ENCODE assay signal across 1 cellular context in the genomic region with DNA sequence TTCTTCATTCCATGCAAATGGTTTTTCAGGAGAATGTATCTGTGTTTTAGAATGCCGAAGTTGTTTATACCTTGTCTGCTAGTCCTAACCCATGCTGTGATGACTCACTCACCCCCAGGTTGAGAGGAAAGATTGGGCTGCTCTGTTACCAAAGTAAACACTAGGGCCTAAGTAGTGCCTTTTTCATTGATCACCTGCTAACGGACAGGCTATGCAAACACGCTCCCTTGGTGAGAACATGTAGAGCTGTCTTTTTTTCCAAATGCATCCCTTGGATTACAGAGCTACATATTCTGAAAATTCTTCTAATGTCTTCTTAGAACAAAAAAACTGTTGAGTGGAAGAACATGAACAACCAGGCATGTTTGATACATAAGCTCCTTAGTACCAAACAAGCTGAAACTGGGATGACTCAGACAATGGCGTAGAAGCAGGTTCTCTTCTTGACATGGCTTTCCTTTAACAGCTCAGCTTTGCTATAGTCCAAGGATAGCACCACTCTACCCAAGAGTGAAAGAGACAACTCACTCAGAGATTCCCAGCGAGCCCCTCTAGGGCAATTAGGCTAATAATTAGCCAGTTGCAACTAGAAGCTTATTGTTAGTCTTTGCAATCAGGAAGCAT.
TF ChIP-seq lines count a peak whose summit lies in the region.

No MANE protein-coding gene starts in this region.

TF ChIP-seq in HepG2, 621 proteins besides CTCF, POLR2A, EP300 and RAD21 (continued from another document and continues in another):
- TF ChIP-seq, protein P1, sequence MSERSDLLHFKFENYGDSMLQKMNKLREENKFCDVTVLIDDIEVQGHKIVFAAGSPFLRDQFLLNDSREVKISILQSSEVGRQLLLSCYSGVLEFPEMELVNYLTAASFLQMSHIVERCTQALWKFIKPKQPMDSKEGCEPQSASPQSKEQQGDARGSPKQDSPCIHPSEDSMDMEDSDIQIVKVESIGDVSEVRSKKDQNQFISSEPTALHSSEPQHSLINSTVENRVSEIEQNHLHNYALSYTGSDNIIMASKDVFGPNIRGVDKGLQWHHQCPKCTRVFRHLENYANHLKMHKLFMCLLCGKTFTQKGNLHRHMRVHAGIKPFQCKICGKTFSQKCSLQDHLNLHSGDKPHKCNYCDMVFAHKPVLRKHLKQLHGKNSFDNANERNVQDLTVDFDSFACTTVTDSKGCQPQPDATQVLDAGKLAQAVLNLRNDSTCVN (CRISPR knock-in tag; IDR thresholded peaks at IDR 0.05; ENCODE audit: borderline replicate concordance), result 0 out of 2 replicates have a peak, but pooled peaks have one; percentile 55
- TF ChIP-seq NR3C1 (CRISPR knock-in tag; IDR thresholded peaks at IDR 0.05), result no peak
- TF ChIP-seq, protein P2, sequence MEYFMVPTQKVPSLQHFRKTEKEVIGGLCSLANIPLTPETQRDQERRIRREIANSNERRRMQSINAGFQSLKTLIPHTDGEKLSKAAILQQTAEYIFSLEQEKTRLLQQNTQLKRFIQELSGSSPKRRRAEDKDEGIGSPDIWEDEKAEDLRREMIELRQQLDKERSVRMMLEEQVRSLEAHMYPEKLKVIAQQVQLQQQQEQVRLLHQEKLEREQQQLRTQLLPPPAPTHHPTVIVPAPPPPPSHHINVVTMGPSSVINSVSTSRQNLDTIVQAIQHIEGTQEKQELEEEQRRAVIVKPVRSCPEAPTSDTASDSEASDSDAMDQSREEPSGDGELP (IDR thresholded peaks at IDR 0.05; ENCODE audit: borderline replicate concordance, low read depth), result peak; percentile 94
- TF ChIP-seq, protein P3, sequence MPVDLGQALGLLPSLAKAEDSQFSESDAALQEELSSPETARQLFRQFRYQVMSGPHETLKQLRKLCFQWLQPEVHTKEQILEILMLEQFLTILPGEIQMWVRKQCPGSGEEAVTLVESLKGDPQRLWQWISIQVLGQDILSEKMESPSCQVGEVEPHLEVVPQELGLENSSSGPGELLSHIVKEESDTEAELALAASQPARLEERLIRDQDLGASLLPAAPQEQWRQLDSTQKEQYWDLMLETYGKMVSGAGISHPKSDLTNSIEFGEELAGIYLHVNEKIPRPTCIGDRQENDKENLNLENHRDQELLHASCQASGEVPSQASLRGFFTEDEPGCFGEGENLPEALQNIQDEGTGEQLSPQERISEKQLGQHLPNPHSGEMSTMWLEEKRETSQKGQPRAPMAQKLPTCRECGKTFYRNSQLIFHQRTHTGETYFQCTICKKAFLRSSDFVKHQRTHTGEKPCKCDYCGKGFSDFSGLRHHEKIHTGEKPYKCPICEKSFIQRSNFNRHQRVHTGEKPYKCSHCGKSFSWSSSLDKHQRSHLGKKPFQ (CRISPR knock-in tag; IDR thresholded peaks at IDR 0.05; ENCODE audit: insufficient replicate concordance), result peak; percentile 33
- no peak for TF ChIP-seq GTF3A (CRISPR knock-in tag; conservative IDR thresholded peaks at IDR 0.05)
- TF ChIP-seq RARG (CRISPR knock-in tag; IDR thresholded peaks at IDR 0.05; ENCODE audit: low read depth), result no peak
- 0 out of 2 replicates have a peak, but pooled peaks have one; percentile 24 for TF ChIP-seq BORCS8-MEF2B (CRISPR knock-in tag; IDR thresholded peaks at IDR 0.05)
- peak; percentile 79 for TF ChIP-seq TBX3 (IDR thresholded peaks at IDR 0.05; ENCODE audit: borderline replicate concordance)
- peak; percentile 86; the same call in 1 of the 2 replicates for TF ChIP-seq ZSCAN29 (CRISPR knock-in tag; conservative IDR thresholded peaks at IDR 0.05)
- peak; percentile 79 for TF ChIP-seq JARID2 (CRISPR knock-in tag; IDR thresholded peaks at IDR 0.05; ENCODE audit: insufficient replicate concordance)
- TF ChIP-seq, protein P4, sequence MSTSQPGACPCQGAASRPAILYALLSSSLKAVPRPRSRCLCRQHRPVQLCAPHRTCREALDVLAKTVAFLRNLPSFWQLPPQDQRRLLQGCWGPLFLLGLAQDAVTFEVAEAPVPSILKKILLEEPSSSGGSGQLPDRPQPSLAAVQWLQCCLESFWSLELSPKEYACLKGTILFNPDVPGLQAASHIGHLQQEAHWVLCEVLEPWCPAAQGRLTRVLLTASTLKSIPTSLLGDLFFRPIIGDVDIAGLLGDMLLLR (CRISPR knock-in tag; IDR thresholded peaks at IDR 0.05), result no peak
- TF ChIP-seq XRCC5 (optimal IDR thresholded peaks at IDR 0.05; ENCODE audit: low read length), result peak; percentile 49
- TF ChIP-seq, protein P5, sequence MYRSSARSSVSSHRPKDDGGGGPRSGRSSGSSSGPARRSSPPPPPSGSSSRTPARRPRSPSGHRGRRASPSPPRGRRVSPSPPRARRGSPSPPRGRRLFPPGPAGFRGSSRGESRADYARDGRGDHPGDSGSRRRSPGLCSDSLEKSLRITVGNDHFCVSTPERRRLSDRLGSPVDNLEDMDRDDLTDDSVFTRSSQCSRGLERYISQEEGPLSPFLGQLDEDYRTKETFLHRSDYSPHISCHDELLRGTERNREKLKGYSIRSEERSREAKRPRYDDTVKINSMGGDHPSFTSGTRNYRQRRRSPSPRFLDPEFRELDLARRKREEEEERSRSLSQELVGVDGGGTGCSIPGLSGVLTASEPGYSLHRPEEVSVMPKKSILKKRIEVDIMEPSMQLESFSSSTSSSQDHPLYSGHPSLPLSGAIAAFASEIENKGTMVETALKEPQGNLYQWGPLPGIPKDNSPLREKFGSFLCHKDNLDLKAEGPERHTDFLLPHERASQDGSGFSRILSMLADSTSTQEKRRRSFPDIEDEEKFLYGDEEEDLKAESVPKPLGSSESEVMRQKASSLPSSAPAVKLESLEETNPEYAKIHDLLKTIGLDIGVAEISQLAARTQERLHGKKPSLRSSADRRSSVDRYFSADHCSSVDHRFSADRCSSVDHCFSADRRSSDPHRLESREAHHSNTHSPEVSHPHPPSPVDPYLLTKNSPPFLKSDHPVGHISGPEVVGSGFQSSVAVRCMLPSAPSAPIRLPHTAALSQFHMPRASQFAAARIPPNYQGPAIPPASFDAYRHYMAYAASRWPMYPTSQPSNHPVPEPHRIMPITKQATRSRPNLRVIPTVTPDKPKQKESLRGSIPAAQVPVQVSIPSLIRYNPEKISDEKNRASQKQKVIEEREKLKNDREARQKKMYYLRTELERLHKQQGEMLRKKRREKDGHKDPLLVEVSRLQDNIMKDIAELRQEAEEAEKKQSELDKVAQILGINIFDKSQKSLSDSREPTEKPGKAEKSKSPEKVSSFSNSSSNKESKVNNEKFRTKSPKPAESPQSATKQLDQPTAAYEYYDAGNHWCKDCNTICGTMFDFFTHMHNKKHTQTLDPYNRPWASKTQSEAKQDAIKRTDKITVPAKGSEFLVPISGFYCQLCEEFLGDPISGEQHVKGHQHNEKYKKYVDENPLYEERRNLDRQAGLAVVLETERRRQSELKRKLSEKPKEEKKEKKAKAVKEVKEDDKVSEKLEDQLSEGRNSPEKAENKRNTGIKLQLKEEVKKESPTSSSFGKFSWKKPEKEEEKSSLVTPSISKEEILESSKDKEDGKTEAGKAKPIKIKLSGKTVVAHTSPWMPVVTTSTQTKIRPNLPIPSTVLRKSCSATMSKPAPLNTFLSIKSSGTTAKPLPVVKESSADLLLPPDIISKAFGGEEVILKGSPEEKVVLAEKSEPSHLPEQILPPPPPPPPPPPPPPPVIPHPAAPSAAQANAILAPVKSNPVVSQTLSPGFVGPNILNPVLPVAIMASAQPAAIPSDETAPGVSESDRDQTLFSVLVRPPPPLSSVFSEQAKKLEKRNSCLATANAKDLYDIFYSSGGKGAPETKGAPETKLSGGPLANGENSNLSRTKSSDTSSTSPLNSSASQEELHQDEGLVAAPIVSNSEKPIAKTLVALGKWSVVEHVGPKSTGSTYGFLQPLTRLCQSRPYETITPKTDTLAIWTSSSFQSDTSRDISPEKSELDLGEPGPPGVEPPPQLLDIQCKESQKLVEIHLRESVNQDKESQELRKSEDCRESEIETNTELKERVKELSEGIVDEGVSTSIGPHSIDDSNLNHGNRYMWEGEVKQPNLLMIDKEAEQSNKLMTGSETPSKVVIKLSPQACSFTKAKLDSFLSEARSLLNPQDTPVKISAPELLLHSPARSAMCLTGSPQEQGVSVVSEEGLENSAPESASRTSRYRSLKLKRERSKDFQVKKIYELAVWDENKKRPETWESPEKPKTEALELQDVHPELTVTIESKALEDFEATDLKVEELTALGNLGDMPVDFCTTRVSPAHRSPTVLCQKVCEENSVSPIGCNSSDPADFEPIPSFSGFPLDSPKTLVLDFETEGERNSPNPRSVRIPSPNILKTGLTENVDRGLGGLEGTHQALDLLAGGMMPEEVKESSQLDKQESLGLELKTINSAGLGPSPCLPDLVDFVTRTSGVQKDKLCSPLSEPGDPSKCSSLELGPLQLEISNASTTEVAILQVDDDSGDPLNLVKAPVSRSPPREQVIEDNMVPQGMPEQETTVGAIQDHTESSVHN (CRISPR knock-in tag; IDR thresholded peaks at IDR 0.05), result no peak
- TF ChIP-seq NR2F6 (IDR thresholded peaks at IDR 0.05), result peak; percentile 79
- TF ChIP-seq NR2F6 (CRISPR knock-in tag; IDR thresholded peaks at IDR 0.05), result peak; percentile 93
- peak; percentile 39; the same call in 1 of the 2 replicates for TF ChIP-seq ZNF607 (CRISPR knock-in tag; IDR thresholded peaks at IDR 0.05; ENCODE audit: borderline replicate concordance)
- no peak for TF ChIP-seq SNAI1 (CRISPR knock-in tag; IDR thresholded peaks at IDR 0.05; ENCODE audit: borderline replicate concordance)
- 0 out of 2 replicates have a peak, but pooled peaks have one; percentile 64 for TF ChIP-seq ZNF792 (CRISPR knock-in tag; IDR thresholded peaks at IDR 0.05)
- TF ChIP-seq ZNF569 (CRISPR knock-in tag; IDR thresholded peaks at IDR 0.05; ENCODE audit: borderline replicate concordance), result no peak
- no peak for TF ChIP-seq ZZZ3 (CRISPR knock-in tag; IDR thresholded peaks at IDR 0.05; ENCODE audit: borderline replicate concordance)
- peak; percentile 86 for TF ChIP-seq SMAD3 (CRISPR knock-in tag; IDR thresholded peaks at IDR 0.05)
- TF ChIP-seq ZNF644 (CRISPR knock-in tag; IDR thresholded peaks at IDR 0.05; ENCODE audit: low read depth), result peak; percentile 89; the same call in 1 of the 2 replicates
- TF ChIP-seq, protein P6, sequence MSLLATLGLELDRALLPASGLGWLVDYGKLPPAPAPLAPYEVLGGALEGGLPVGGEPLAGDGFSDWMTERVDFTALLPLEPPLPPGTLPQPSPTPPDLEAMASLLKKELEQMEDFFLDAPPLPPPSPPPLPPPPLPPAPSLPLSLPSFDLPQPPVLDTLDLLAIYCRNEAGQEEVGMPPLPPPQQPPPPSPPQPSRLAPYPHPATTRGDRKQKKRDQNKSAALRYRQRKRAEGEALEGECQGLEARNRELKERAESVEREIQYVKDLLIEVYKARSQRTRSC (CRISPR knock-in tag; IDR thresholded peaks at IDR 0.05; ENCODE audit: low read depth), result no peak
- TF ChIP-seq, protein P7, sequence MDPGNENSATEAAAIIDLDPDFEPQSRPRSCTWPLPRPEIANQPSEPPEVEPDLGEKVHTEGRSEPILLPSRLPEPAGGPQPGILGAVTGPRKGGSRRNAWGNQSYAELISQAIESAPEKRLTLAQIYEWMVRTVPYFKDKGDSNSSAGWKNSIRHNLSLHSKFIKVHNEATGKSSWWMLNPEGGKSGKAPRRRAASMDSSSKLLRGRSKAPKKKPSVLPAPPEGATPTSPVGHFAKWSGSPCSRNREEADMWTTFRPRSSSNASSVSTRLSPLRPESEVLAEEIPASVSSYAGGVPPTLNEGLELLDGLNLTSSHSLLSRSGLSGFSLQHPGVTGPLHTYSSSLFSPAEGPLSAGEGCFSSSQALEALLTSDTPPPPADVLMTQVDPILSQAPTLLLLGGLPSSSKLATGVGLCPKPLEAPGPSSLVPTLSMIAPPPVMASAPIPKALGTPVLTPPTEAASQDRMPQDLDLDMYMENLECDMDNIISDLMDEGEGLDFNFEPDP (CRISPR knock-in tag; conservative IDR thresholded peaks at IDR 0.05), result no peak
- peak; percentile 15; the same call in 1 of the 2 replicates for TF ChIP-seq ZNF121 (CRISPR knock-in tag; IDR thresholded peaks at IDR 0.05)
- TF ChIP-seq HNF4A (CRISPR knock-in tag; IDR thresholded peaks at IDR 0.05), result peak; percentile 74
- TF ChIP-seq MYC (CRISPR knock-in tag; IDR thresholded peaks at IDR 0.05; ENCODE audit: borderline replicate concordance), result peak; percentile 29; the same call in 1 of the 2 replicates
- TF ChIP-seq SATB2 (CRISPR knock-in tag; IDR thresholded peaks at IDR 0.05), result peak; percentile 56; the same call in 1 of the 2 replicates
- peak; percentile 7 for TF ChIP-seq ZEB1 (IDR thresholded peaks at IDR 0.05; ENCODE audit: insufficient replicate concordance, low read depth)
- TF ChIP-seq MAZ (IDR thresholded peaks at IDR 0.05; ENCODE audit: borderline replicate concordance, low read depth, low read length), result peak; percentile 38; the same call in 1 of the 2 replicates
- no peak for TF ChIP-seq MAZ (CRISPR knock-in tag; IDR thresholded peaks at IDR 0.05; ENCODE audit: low read depth)
- TF ChIP-seq ZNF589 (CRISPR knock-in tag; conservative IDR thresholded peaks at IDR 0.05), result 0 out of 2 replicates have a peak, but pooled peaks have one; percentile 50
- TF ChIP-seq RARA (CRISPR knock-in tag; IDR thresholded peaks at IDR 0.05), result peak; percentile 91
- TF ChIP-seq TOE1 (CRISPR knock-in tag; IDR thresholded peaks at IDR 0.05), result peak; percentile 36; the same call in 1 of the 2 replicates
- TF ChIP-seq, protein P8, sequence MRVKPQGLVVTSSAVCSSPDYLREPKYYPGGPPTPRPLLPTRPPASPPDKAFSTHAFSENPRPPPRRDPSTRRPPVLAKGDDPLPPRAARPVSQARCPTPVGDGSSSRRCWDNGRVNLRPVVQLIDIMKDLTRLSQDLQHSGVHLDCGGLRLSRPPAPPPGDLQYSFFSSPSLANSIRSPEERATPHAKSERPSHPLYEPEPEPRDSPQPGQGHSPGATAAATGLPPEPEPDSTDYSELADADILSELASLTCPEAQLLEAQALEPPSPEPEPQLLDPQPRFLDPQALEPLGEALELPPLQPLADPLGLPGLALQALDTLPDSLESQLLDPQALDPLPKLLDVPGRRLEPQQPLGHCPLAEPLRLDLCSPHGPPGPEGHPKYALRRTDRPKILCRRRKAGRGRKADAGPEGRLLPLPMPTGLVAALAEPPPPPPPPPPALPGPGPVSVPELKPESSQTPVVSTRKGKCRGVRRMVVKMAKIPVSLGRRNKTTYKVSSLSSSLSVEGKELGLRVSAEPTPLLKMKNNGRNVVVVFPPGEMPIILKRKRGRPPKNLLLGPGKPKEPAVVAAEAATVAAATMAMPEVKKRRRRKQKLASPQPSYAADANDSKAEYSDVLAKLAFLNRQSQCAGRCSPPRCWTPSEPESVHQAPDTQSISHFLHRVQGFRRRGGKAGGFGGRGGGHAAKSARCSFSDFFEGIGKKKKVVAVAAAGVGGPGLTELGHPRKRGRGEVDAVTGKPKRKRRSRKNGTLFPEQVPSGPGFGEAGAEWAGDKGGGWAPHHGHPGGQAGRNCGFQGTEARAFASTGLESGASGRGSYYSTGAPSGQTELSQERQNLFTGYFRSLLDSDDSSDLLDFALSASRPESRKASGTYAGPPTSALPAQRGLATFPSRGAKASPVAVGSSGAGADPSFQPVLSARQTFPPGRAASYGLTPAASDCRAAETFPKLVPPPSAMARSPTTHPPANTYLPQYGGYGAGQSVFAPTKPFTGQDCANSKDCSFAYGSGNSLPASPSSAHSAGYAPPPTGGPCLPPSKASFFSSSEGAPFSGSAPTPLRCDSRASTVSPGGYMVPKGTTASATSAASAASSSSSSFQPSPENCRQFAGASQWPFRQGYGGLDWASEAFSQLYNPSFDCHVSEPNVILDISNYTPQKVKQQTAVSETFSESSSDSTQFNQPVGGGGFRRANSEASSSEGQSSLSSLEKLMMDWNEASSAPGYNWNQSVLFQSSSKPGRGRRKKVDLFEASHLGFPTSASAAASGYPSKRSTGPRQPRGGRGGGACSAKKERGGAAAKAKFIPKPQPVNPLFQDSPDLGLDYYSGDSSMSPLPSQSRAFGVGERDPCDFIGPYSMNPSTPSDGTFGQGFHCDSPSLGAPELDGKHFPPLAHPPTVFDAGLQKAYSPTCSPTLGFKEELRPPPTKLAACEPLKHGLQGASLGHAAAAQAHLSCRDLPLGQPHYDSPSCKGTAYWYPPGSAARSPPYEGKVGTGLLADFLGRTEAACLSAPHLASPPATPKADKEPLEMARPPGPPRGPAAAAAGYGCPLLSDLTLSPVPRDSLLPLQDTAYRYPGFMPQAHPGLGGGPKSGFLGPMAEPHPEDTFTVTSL (CRISPR knock-in tag; IDR thresholded peaks at IDR 0.05; ENCODE audit: borderline replicate concordance), result peak; percentile 95
- peak; percentile 51; the same call in 1 of the 2 replicates for TF ChIP-seq ZNF878 (CRISPR knock-in tag; IDR thresholded peaks at IDR 0.05)
- no peak for TF ChIP-seq ZNF143 (CRISPR knock-in tag; IDR thresholded peaks at IDR 0.05)
